30 cellular contexts compared by ENCODE assay signal in genomic region chr3:30311781-30312180, GRCh38.
A peak's percentile ranks its signal among the peaks of the same experiment; 100 is the strongest.
DNase-seq lines count a peak whose midpoint lies in the region; ATAC-seq and TF ChIP-seq lines count a peak whose summit lies in the region.
"Had no signal": no experiment of that assay in that cellular context is flagged by ENCODE, and none has a peak within 500 bp of the region (broad histone marks: within the 10 kb centered on the region; RNA-seq: fewer than 3 reads in every experiment).

No MANE protein-coding gene starts in this region.

- POLR2A ChIA-PET in PC-9 (lab: Charles Lee; ENCODE audit: unreplicated experiment): no interaction called here

- no peaks in the 10 kb centered on the region for H3F3A ChIP-seq in PC-9 (ENCODE audit: insufficient read depth, low read depth)

- intact Hi-C loops in Right ventricle myocardium superior (cut with DNase I): no loop called here
- intact Hi-C loops in cardiac septum (cut with DNase I): no loop called here
- intact Hi-C loops in posterior cingulate gyrus (cut with DNase I): no loop called here
- intact Hi-C loops in PC-9 (cut with micrococcal nuclease; ENCODE audit: unreplicated experiment): no loop called here

- H3K4me2 ChIP-seq in PC-9: no peak overlapping the region
- H3K4me2 ChIP-seq: A549, KMS-11 had no signal

- in situ Hi-C loops in G401 (cut with HindIII; ENCODE audit: low sequenced_read_pairs): no loop called here

- no peak for TF ChIP-seq CTCF in PC-9 (conservative IDR thresholded peaks at IDR 0.05)

- CTCF ChIA-PET in PC-9 (lab: Charles Lee): no interaction called here

- H3K4me3 ChIP-seq in PC-9: no peak overlapping the region
- H3K4me3 ChIP-seq: A549, HAP-1, MG63 had no signal

- no peak overlapping the region for H2AFZ ChIP-seq in PC-9

- H3K36me3 ChIP-seq in PC-9 (ENCODE audit: low read depth): no peaks in the 10 kb centered on the region
- H3K36me3 ChIP-seq: HAP-1, MG63 had no signal

- H3K9me2 ChIP-seq in PC-9 (ENCODE audit: insufficient read depth): no peaks in the 10 kb centered on the region

- DNase-seq in Right ventricle myocardium superior: peak; percentile 67
- DNase-seq in cardiac septum (ENCODE audit: low spot score): no peak
- peak; percentile 19 for DNase-seq in NCI-H69 (lab: John Stamatoyannopoulos, UW)
- peak in 6 of 10 donors; percentile 2 to 85 (median 58) for DNase-seq in posterior cingulate gyrus
- no peak for DNase-seq in PC-9
- DNase-seq in NCI-H2107 (lab: John Stamatoyannopoulos, UW): no peak
- no peak for DNase-seq in stimulated activated naive CD4-positive, alpha-beta T cell treated with Interleukin-2 at 50 U/mL for 16 hours (lab: John Stamatoyannopoulos, UW)
- DNase-seq in G401 (ENCODE audit: low spot score): no peak
- DNase-seq: activated gamma-delta T cell treated with Interleukin-2 at 50 U/mL for 16 hours; activated T-cell treated with anti-CD3 and anti-CD28 coated beads, Interleukin-2, amount 50 U/mL, for 48 hours; AML-193; CD4-positive, CD25-positive, alpha-beta regulatory T cell; effector memory CD8-positive, alpha-beta T cell; erythroblast; glutamatergic neuron; MG63; naive B cell; NCI-H2029; NCI-H510A; NK-92 treated with Interleukin-12 subunit alpha and Interleukin-12 subunit beta, amount 100 ng/mL, for 24 hours; PC-3; SHP77; stimulated activated CD4-positive, alpha-beta T cell treated with anti-CD3 and anti-CD28 coated beads, Interleukin-15, amount 100 ng/mL, for 24 hours; stimulated activated CD4-positive, alpha-beta T cell treated with anti-CD3 and anti-CD28 coated beads, Interleukin-4, amount 100 ng/mL, for 4 hours; substantia nigra; T-helper 17 cell had no signal

- BruUV-seq in PC-9 (replicated peaks; lab: Mats Ljungman, UMichigan): no TSS peak

- no peaks in the 10 kb centered on the region for H3K79me2 ChIP-seq in PC-9 (ENCODE audit: low read depth)

- no peaks in the 10 kb centered on the region for H4K20me1 ChIP-seq in PC-9 (ENCODE audit: insufficient read depth)

- no peak overlapping the region for H3K27ac ChIP-seq in PC-9
- H3K27ac ChIP-seq: HL-60, KMS-11 had no signal

- no peaks in the 10 kb centered on the region for H3K4me1 ChIP-seq in PC-9 (replicated peaks; ENCODE audit: insufficient read depth)
- H3K4me1 ChIP-seq: A549, HAP-1 had no signal

- no peak for ATAC-seq in Right ventricle myocardium superior (ENCODE audit: poor library complexity)
- ATAC-seq: A549; effector memory CD8-positive, alpha-beta T cell; PC-3; T-helper 17 cell had no signal

- H3K9me3 ChIP-seq in PC-9 (ENCODE audit: insufficient read depth, low read depth): no peaks in the 10 kb centered on the region
- H3K9me3 ChIP-seq: HAP-1, MG63 had no signal

- H3K27me3 ChIP-seq in PC-9 (ENCODE audit: insufficient read depth, low read depth): no peaks in the 10 kb centered on the region
- H3K27me3 ChIP-seq: MG63 had no signal

Comparison
In these comparisons a context has a peak if more than half of its experiments do, and no peak if none do; other contexts are left out.
1. DNase-seq: peak in Right ventricle myocardium superior (single experiment), NCI-H69 (single experiment) and posterior cingulate gyrus (6 of 10); none in cardiac septum (single experiment), PC-9 (0 of 2), NCI-H2107 (single experiment), stimulated activated naive CD4-positive, alpha-beta T cell treated with Interleukin-2 at 50 U/mL for 16 hours (single experiment) and G401 (single experiment).